Comparison of ENCODE assay signal across 20 cellular contexts in the genomic region with DNA sequence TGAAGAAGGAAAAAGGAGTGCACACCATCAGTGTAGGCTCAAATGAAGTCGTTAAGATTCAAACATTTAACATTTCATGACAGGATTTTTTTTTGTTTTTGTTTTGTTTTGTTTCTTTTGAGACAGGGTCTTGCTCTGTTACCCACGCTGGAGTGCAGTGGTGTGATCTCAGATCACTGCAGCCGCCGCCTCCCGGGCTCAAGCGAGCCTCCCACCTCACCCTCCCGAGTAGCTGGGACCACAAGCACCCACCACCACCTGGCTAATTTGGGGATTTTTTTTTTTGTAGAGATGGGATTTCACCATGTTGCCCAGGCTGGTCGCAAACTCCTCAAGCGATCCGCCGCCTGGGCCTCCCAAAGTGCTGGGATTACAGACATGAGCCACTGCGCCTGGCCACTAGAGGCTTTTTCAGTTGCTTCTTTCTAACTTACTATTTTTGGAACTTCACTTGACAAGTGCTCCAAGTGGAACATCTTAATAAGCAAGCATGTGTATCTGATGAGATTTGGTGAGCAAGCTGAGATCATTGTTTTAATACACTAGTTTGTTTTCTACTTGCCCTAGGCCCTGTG.
"Had no signal": no experiment of that assay in that cellular context is flagged by ENCODE, and none has a peak within 500 bp of the region (broad histone marks: within the 10 kb centered on the region; RNA-seq: fewer than 3 reads in every experiment).

No MANE protein-coding gene starts in this region.

- H3K4me2 ChIP-seq: smooth muscle cell had no signal

- H3K36me3 ChIP-seq: lower lobe of right lung, neutrophil, pancreas, stomach, tibial artery, upper lobe of left lung had no signal

- H3K36me3 Mint-ChIP-seq: natural killer cell; stimulated activated effector memory CD8-positive, alpha-beta T cell treated with anti-CD3 and anti-CD28 coated beads, Interleukin-12 subunit alpha, Interleukin-12 subunit beta, amount 100 ng/mL, for 72 hours had no signal

- DNase-seq: cortex of kidney; effector memory CD8-positive, alpha-beta T cell; hypothalamus; left ventricle myocardium superior; lower lobe of right lung; natural killer cell; pancreas; stimulated activated CD4-positive, alpha-beta T cell treated with anti-CD3 and anti-CD28 coated beads, Interleukin-2, amount 100 ng/mL, for 24 hours; stimulated activated CD4-positive, alpha-beta T cell treated with anti-CD3 and anti-CD28 coated beads, Interleukin-4, amount 100 ng/mL, for 24 hours; stimulated activated naive CD4-positive, alpha-beta T cell treated with Interleukin-2 at 50 U/mL for 16 hours; stomach; tibial artery had no signal

- H3K4me3 ChIP-seq: lower lobe of right lung, pancreas, smooth muscle cell, stomach, tibial artery, upper lobe of left lung had no signal

- H3K27me3 Mint-ChIP-seq: effector memory CD8-positive, alpha-beta T cell had no signal

- H3K27ac Mint-ChIP-seq: effector memory CD8-positive, alpha-beta T cell; natural killer cell; stimulated activated effector memory CD8-positive, alpha-beta T cell treated with anti-CD3 and anti-CD28 coated beads, Interleukin-12 subunit alpha, Interleukin-12 subunit beta, amount 100 ng/mL, for 72 hours had no signal

- H3K9me3 ChIP-seq: lower lobe of right lung, neutrophil, pancreas, stomach, tibial artery, upper lobe of left lung had no signal

- FAIRE-seq: frontal cortex, keratinocyte, urothelium cell line had no signal

- H3K4me1 Mint-ChIP-seq: natural killer cell; stimulated activated effector memory CD8-positive, alpha-beta T cell treated with anti-CD3 and anti-CD28 coated beads, Interleukin-12 subunit alpha, Interleukin-12 subunit beta, amount 100 ng/mL, for 72 hours had no signal

- ATAC-seq: effector memory CD8-positive, alpha-beta T cell; left ventricle myocardium superior; lower lobe of right lung; natural killer cell; pancreas; sciatic nerve; stimulated activated effector memory CD8-positive, alpha-beta T cell treated with anti-CD3 and anti-CD28 coated beads, Interleukin-12 subunit alpha, Interleukin-12 subunit beta, amount 100 ng/mL, for 72 hours had no signal

- H3K4me1 ChIP-seq: lower lobe of right lung, pancreas, stomach, tibial artery, upper lobe of left lung had no signal

- H3K9me3 Mint-ChIP-seq: effector memory CD8-positive, alpha-beta T cell; natural killer cell; stimulated activated effector memory CD8-positive, alpha-beta T cell treated with anti-CD3 and anti-CD28 coated beads, Interleukin-12 subunit alpha, Interleukin-12 subunit beta, amount 100 ng/mL, for 72 hours had no signal

- H3K27ac ChIP-seq: lower lobe of right lung, neutrophil, pancreas, stomach, tibial artery, upper lobe of left lung had no signal

- H3K4me3 Mint-ChIP-seq: effector memory CD8-positive, alpha-beta T cell; natural killer cell; stimulated activated effector memory CD8-positive, alpha-beta T cell treated with anti-CD3 and anti-CD28 coated beads, Interleukin-12 subunit alpha, Interleukin-12 subunit beta, amount 100 ng/mL, for 72 hours had no signal

- H3K27me3 ChIP-seq: neutrophil, stomach, tibial artery, upper lobe of left lung had no signal
